In genomic region chr2:234787114-234787513, GRCh38 we compare ENCODE assay signal across 6 cellular contexts.
"Had no signal": no experiment of that assay in that cellular context is flagged by ENCODE, and none has a peak within 500 bp of the region (broad histone marks: within the 10 kb centered on the region; RNA-seq: fewer than 3 reads in every experiment).

No MANE protein-coding gene starts in this region.

- DNase-seq: IMR-90, KBM-7, KG1 had no signal

- ATAC-seq: K562 had no signal

- FAIRE-seq: HTR-8/SVneo, K562 had no signal

- H3K4me3 ChIP-seq: K562 had no signal

- H3K27ac ChIP-seq: HL-60 had no signal
